ENCODE assay signal across 30 cellular contexts in genomic region chr19:5243878-5244277, GRCh38.
"Had no signal": no experiment of that assay in that cellular context is flagged by ENCODE, and none has a peak within 500 bp of the region (broad histone marks: within the 10 kb centered on the region; RNA-seq: fewer than 3 reads in every experiment).

No MANE protein-coding gene starts in this region.

- DNase-seq: activated CD4-positive, alpha-beta memory T cell treated with anti-CD3 and anti-CD28 coated beads for 36 hours; activated CD4-positive, alpha-beta T cell treated with anti-CD3 and anti-CD28 coated beads for 36 hours; activated CD4-positive, alpha-beta T cell treated with anti-CD3 and anti-CD28 coated beads, Interleukin-2, amount 10 ng/mL, durations not matched to agents 24 days and 14 days; activated CD4-positive, CD25-positive, alpha-beta regulatory T cell; activated CD4-positive, CD25-positive, alpha-beta regulatory T cell treated with anti-CD3 and anti-CD28 coated beads, Interleukin-2, amount 50 U/mL, for 72 hours; activated CD8-positive, alpha-beta memory T cell treated with anti-CD3 and anti-CD28 coated beads, Interleukin-2, amount 50 U/mL, for 48 hours; activated gamma-delta T cell; activated naive CD4-positive, alpha-beta T cell; activated naive CD4-positive, alpha-beta T cell treated with anti-CD3 and anti-CD28 coated beads, Interleukin-2, amount 10 ng/mL, durations not matched to agents 7 days and 5 days; activated naive CD8-positive, alpha-beta T cell treated with anti-CD3 and anti-CD28 coated beads, Interleukin-2, amount 10 ng/mL, durations not matched to agents 7 days and 5 days; activated T-cell treated with anti-CD3 and anti-CD28 coated beads for 4 hours; activated T-cell treated with anti-CD3 and anti-CD28 coated beads, Interleukin-2, amount 50 U/mL, for 24 hours; activated T-cell treated with anti-CD3 and anti-CD28 coated beads, Interleukin-2, amount 50 U/mL, for 72 hours; central memory CD4-positive, alpha-beta T cell; cerebellar nuclear complex; colonic mucosa; effector CD8-positive, alpha-beta T cell; foreskin fibroblast; head of caudate nucleus; T-helper 1 cell; T-helper 17 cell; T1000 had no signal

- FAIRE-seq: endometrium, endothelial cell of umbilical vein, frontal cortex had no signal

- H3K36me3 ChIP-seq: breast epithelium, colonic mucosa had no signal

- H3K4me1 ChIP-seq: ascending aorta, breast epithelium, colonic mucosa had no signal

- H3K27me3 ChIP-seq: ascending aorta, breast epithelium, cardiac muscle cell, colonic mucosa had no signal

- H3K9me3 ChIP-seq: ascending aorta, breast epithelium, colonic mucosa had no signal

- ATAC-seq: activated CD4-positive, alpha-beta T cell treated with anti-CD3 and anti-CD28 coated beads for 36 hours; activated naive CD4-positive, alpha-beta T cell treated with anti-CD3 and anti-CD28 coated beads, Interleukin-2, amount 50 U/mL, for 72 hours; activated T-cell treated with anti-CD3 and anti-CD28 coated beads, Interleukin-2, amount 50 U/mL, for 72 hours; T-helper 17 cell had no signal

- H3K4me3 ChIP-seq: ascending aorta, breast epithelium, cardiac muscle cell, colonic mucosa had no signal

- H3K27ac ChIP-seq: ascending aorta, breast epithelium, cardiac muscle cell, colonic mucosa, epithelial cell of prostate had no signal
